12 cellular contexts compared by ENCODE assay signal in the genomic region with DNA sequence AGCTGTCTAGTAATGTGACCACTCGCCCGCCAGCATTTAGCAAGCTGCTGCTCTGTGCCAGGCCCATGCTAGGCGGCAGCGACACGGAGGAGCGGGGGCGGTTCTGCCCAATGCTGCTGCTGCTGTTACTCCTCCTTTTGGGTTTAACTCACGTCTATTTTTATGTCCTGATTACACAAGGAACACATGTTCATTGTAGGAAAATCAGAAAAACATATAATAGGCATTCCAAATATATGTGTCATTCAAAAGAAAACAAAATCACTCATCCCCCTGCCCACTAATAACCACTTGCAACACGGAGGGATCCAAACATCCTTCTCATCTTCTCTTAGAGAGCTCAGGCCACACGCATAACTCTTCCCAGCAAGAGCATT. TPM values are rescaled to one million over a fixed set of nuclear protein-coding genes. Genes with fewer than 3 reads are reported as not detected.
DNase-seq lines count a peak whose midpoint lies in the region; ATAC-seq, FAIRE-seq and TF ChIP-seq lines count a peak whose summit lies in the region.
"Had no signal": no experiment of that assay in that cellular context is flagged by ENCODE, and none has a peak within 500 bp of the region (broad histone marks: within the 10 kb centered on the region; RNA-seq: fewer than 3 reads in every experiment).

No MANE protein-coding gene starts in this region.

- H3K79me2 ChIP-seq in endothelial cell of umbilical vein (ENCODE audit: control insufficient read depth, insufficient read depth, low read length) = no peaks in the 10 kb centered on the region
- H3K79me2 ChIP-seq in osteoblast (ENCODE audit: insufficient read depth, low read length) = peaks cover 12% of the 10 kb centered on the region

- H3K4me3 ChIP-seq in SJSA1 (no peak overlapping the region), endothelial cell of umbilical vein (replicated peaks in 1 of 3; ENCODE audit: insufficient read depth in 1 of 3, low read depth in 1 of 3, low read length in 3 of 3) (no peak overlapping the region), osteoblast (ENCODE audit: insufficient read depth, low read length) (peak overlapping the region; percentile 11)
- H3K4me3 ChIP-seq: gastrocnemius medialis, left lung, testis had no signal

- FAIRE-seq in endothelial cell of umbilical vein (lab: Jason Lieb, UNC) = peak; percentile 68

- H4K20me1 ChIP-seq in endothelial cell of umbilical vein (replicated peaks; ENCODE audit: control insufficient read depth, extremely low read depth, insufficient read depth, low read length) (no peaks in the 10 kb centered on the region), osteoblast (ENCODE audit: insufficient read depth, low read length) (peaks cover 18% of the 10 kb centered on the region)

- DNase-seq in AG20443 (ENCODE audit: low spot score) = peak; percentile 86
- DNase-seq in SJSA1 (ENCODE audit: low read depth in 1 of 2, low spot score in 2 of 2) = peak; percentile 82 to 91
- DNase-seq in endothelial cell of umbilical vein (ENCODE audit: low read depth, low spot score) = peak; percentile 27
- DNase-seq in osteoblast (ENCODE audit: insufficient read length, low spot score, missing footprints) = peak; percentile 98
- DNase-seq in GM13977 (ENCODE audit: low spot score) = no peak
- no peak for DNase-seq in effector CD4-positive, alpha-beta T cell
- DNase-seq: gastrocnemius medialis, NCI-H524, testis had no signal

- H3K9me3 ChIP-seq in SJSA1 (replicated peaks) = no peaks in the 10 kb centered on the region; the same call in 1 of the 2 replicates
- no peaks in the 10 kb centered on the region for H3K9me3 ChIP-seq in endothelial cell of umbilical vein (replicated peaks; ENCODE audit: control insufficient read depth, insufficient read depth, low read length)
- peaks cover 7% of the 10 kb centered on the region for H3K9me3 ChIP-seq in osteoblast (ENCODE audit: low read depth, low read length)
- H3K9me3 ChIP-seq: gastrocnemius medialis, testis had no signal

- TF ChIP-seq CTCF in endothelial cell of umbilical vein (IDR thresholded peaks at IDR 0.05; ENCODE audit: extremely low read depth in 1 of 2, insufficient read depth in 1 of 2, low read depth in 1 of 2, low read length in 2 of 2) (no peak), osteoblast (IDR thresholded peaks at IDR 0.05; ENCODE audit: extremely low read depth, low read depth, low read length) (no peak), GM13977 (IDR thresholded peaks at IDR 0.05; ENCODE audit: extremely low read depth, insufficient read depth, missing control alignments) (no peak)

- no TSS peak for BruUV-seq in endothelial cell of umbilical vein (replicated peaks; lab: Mats Ljungman, UMichigan)

- ATAC-seq in HG03045 (IDR thresholded peaks at IDR 0.05; ENCODE audit: unreplicated experiment) (no peak), HG03521 (IDR thresholded peaks at IDR 0.05; ENCODE audit: unreplicated experiment) (no peak)
- ATAC-seq: gastrocnemius medialis, left lung had no signal

- dilution Hi-C loops in endothelial cell of umbilical vein (cut with MboI; ENCODE audit: extremely low pct_ligation_motif_present, low sequenced_read_pairs) = no loop called here

- in situ Hi-C loops in GM13977 (cut with MboI; ENCODE audit: low pct_unique_long_range_greater_than_20kb, low sequenced_read_pairs, unreplicated experiment) = no loop called here

- no peak overlapping the region for H3K9ac ChIP-seq in endothelial cell of umbilical vein (replicated peaks; ENCODE audit: extremely low read depth, insufficient read depth, low read length)

- H2AFZ ChIP-seq in endothelial cell of umbilical vein (ENCODE audit: low read depth, low read length) (no peak overlapping the region), osteoblast (ENCODE audit: low read length) (no peak overlapping the region)

- TF ChIP-seq POLR2A in endothelial cell of umbilical vein (IDR thresholded peaks at IDR 0.05; ENCODE audit: low read depth, low read length) = no peak

- H3K36me3 ChIP-seq in SJSA1 = peaks cover 40% of the 10 kb centered on the region
- H3K36me3 ChIP-seq in endothelial cell of umbilical vein (ENCODE audit: control insufficient read depth in 2 of 2, extremely low read depth in 1 of 2, insufficient read depth in 2 of 2, low read length in 2 of 2) = peaks cover 2 to 6% of the 10 kb centered on the region in 2 experiments
- peaks cover 50% of the 10 kb centered on the region for H3K36me3 ChIP-seq in osteoblast (ENCODE audit: insufficient read depth, low read length)

- H3K27me3 ChIP-seq in SJSA1 (replicated peaks) (no peaks in the 10 kb centered on the region), endothelial cell of umbilical vein (ENCODE audit: control insufficient read depth in 2 of 2, insufficient read depth in 2 of 2, low read length in 2 of 2) (no peaks in the 10 kb centered on the region), osteoblast (ENCODE audit: insufficient read depth, low read length) (no peaks in the 10 kb centered on the region)
- H3K27me3 ChIP-seq: gastrocnemius medialis, left lung, testis had no signal

- H3K9me1 ChIP-seq in endothelial cell of umbilical vein (replicated peaks; ENCODE audit: control insufficient read depth, extremely low read depth, insufficient read depth, low read length) = no peaks in the 10 kb centered on the region

- intact Hi-C loops in endothelial cell of umbilical vein (cut with micrococcal nuclease) = no loop called here

- CTCF ChIA-PET in endothelial cell of umbilical vein (lab: Charles Lee) = interaction anchor here (0.6 to 2.0 kb wide), 7 partner anchors 9 to 42 kb away, joined by 3 to 8 read pairs (median 4); no protein-coding TSS in a partner anchor

- H3K4me1 ChIP-seq in SJSA1 (replicated peaks) (peaks cover 50% of the 10 kb centered on the region), endothelial cell of umbilical vein (ENCODE audit: control insufficient read depth, extremely low read depth, insufficient read depth, low read length) (peaks cover 12% of the 10 kb centered on the region), osteoblast (ENCODE audit: insufficient read depth, low read length) (peaks cover 32% of the 10 kb centered on the region)
- H3K4me1 ChIP-seq: gastrocnemius medialis, testis had no signal

- POLR2A ChIA-PET in endothelial cell of umbilical vein (lab: Charles Lee) = no interaction called here

- H3K27ac ChIP-seq in SJSA1 = peak overlapping the region; percentile 67
- peak overlapping the region; percentile 35 for H3K27ac ChIP-seq in endothelial cell of umbilical vein (ENCODE audit: insufficient read depth, low read depth, low read length)
- peak overlapping the region; percentile 92 for H3K27ac ChIP-seq in osteoblast (ENCODE audit: low read depth, low read length)
- H3K27ac ChIP-seq: gastrocnemius medialis, testis had no signal

- H3K4me2 ChIP-seq in endothelial cell of umbilical vein (ENCODE audit: insufficient read depth, low read length) = no peak overlapping the region
- H3K4me2 ChIP-seq in osteoblast (ENCODE audit: insufficient read depth, low read length) = peak overlapping the region; percentile 67

TF ChIP-seq in endothelial cell of umbilical vein, 7 proteins besides CTCF, POLR2A, EP300 and RAD21:
- no peak for TF ChIP-seq POLR2AphosphoS5 (IDR thresholded peaks at IDR 0.05; ENCODE audit: insufficient read depth, low read depth, low read length)
- no peak for TF ChIP-seq MYC (IDR thresholded peaks at IDR 0.05; ENCODE audit: low read depth, low read length)
- TF ChIP-seq GATA2 (IDR thresholded peaks at IDR 0.05; ENCODE audit: insufficient read depth, insufficient read length, low read depth, low read length) = no peak
- TF ChIP-seq JUN (IDR thresholded peaks at IDR 0.05; ENCODE audit: borderline replicate concordance, insufficient read depth, insufficient read length, low read depth) = peak; percentile 66
- TF ChIP-seq EZH2 (IDR thresholded peaks at IDR 0.05; ENCODE audit: borderline replicate concordance, low read depth, low read length, severe bottlenecking) = no peak
- TF ChIP-seq, protein P1, sequence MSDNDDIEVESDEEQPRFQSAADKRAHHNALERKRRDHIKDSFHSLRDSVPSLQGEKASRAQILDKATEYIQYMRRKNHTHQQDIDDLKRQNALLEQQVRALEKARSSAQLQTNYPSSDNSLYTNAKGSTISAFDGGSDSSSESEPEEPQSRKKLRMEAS (IDR thresholded peaks at IDR 0.05; ENCODE audit: insufficient read depth, insufficient read length) = no peak
- TF ChIP-seq FOS (IDR thresholded peaks at IDR 0.05; ENCODE audit: borderline replicate concordance, insufficient read depth, low read length) = peak; percentile 28

RNA-seq across cellular contexts. Expression of a gene that starts 30.4 kb away (rescaled TPM):
- total RNA-seq in SJSA1 (2014; rRNA removed; shearing (Covaris generic)) = 11.9 and 13.3 TPM in 2 replicates
- total RNA-seq in endothelial cell of umbilical vein (35.1 and 41.6 TPM in 2 replicates), osteoblast (25.7 and 29.5 TPM in 2 replicates)
- polyA plus RNA-seq in endothelial cell of umbilical vein = 41.2 and 45.3 TPM in 2 replicates
- 33.9 and 39.1 TPM in 2 replicates for polyA plus RNA-seq in endothelial cell of umbilical vein (2011; cell fraction: cytosol; rRNA removed)
- polyA plus RNA-seq in endothelial cell of umbilical vein (2011; cell fraction: nucleus; rRNA removed) = 35.0 and 41.0 TPM in 2 replicates
- 32.2 and 37.3 TPM in 2 replicates for polyA plus RNA-seq in endothelial cell of umbilical vein (2012)
- 17.8 and 20.1 TPM in 2 replicates for polyA minus RNA-seq in endothelial cell of umbilical vein
- polyA minus RNA-seq in endothelial cell of umbilical vein (2011; cell fraction: cytosol; rRNA and poly(A)+ RNA removed) = 1.5 TPM
- 16.5 and 20.6 TPM in 2 replicates for polyA minus RNA-seq in endothelial cell of umbilical vein (2011; cell fraction: nucleus; rRNA and poly(A)+ RNA removed)

RNA-seq across cellular contexts. Expression of a gene that starts 30.8 kb away (rescaled TPM):
- total RNA-seq in SJSA1 (2014; rRNA removed; shearing (Covaris generic)) = 19.5 and 36.0 TPM in 2 replicates
- total RNA-seq in endothelial cell of umbilical vein (63.3 and 71.3 TPM in 2 replicates), osteoblast (95.2 and 114 TPM in 2 replicates)
- polyA plus RNA-seq in endothelial cell of umbilical vein = 25.5 and 29.8 TPM in 2 replicates
- polyA plus RNA-seq in endothelial cell of umbilical vein (2011; cell fraction: cytosol; rRNA removed) = 34.1 and 37.5 TPM in 2 replicates
- polyA plus RNA-seq in endothelial cell of umbilical vein (2011; cell fraction: nucleus; rRNA removed) = 43.8 and 45.6 TPM in 2 replicates
- polyA plus RNA-seq in endothelial cell of umbilical vein (2012) = 57.6 and 65.7 TPM in 2 replicates
- 31.6 and 43.5 TPM in 2 replicates for polyA minus RNA-seq in endothelial cell of umbilical vein
- polyA minus RNA-seq in endothelial cell of umbilical vein (2011; cell fraction: cytosol; rRNA and poly(A)+ RNA removed) = 45.9 TPM
- 37.6 and 40.1 TPM in 2 replicates for polyA minus RNA-seq in endothelial cell of umbilical vein (2011; cell fraction: nucleus; rRNA and poly(A)+ RNA removed)

Comparison
In these comparisons a context has a peak if more than half of its experiments do, and no peak if none do; other contexts are left out.
1. DNase-seq: peak in AG20443 (single experiment), SJSA1 (2 of 2), endothelial cell of umbilical vein (single experiment) and osteoblast (single experiment); none in GM13977 (single experiment) and effector CD4-positive, alpha-beta T cell (single experiment).
2. H3K27ac ChIP-seq: peak in every context shown above with its lines; median percentile 92 in osteoblast; 67 in SJSA1; 35 in endothelial cell of umbilical vein.